In the genomic region with DNA sequence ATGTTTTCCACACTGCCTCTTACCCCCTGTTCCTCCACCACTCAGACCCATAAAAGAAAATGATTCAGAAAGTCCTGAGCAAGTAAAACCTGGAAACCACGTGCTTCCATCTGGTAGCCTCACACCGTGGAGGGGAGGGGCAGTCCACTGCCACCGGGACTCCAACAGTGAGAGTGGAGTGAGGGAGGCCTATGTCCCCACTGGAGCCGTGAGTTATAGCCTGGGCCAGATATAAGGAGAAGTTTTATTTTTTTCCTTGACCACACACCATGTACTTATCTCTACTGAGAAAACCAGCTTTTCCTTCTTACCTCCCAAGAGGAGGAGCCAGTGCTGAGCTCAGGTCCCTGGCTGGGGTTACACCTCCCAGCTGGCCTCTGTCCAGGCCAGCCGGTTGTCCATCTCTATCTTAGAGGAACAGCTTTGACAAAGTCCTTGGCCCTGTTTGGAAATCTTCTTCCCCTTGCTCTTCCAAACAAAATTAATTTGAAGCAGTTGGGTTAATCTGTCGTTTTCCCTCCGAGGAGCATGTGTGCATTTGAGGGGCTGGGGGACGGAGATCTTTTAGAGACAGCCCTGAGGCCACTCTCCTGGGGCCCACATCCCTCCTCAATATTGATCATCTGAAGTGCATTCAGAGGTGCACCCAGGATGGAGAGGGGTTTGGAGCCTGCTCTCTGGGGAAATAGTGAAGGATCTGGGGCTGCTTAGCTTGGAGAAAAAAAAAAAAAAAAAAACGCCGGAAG, we compare ENCODE assay signal across 10 cellular contexts. TPM values are rescaled to one million over a fixed set of nuclear protein-coding genes. Genes with fewer than 3 reads are reported as not detected.
DNase-seq lines count a peak whose midpoint lies in the region; TF ChIP-seq lines count a peak whose summit lies in the region.
"Had no signal": no experiment of that assay in that cellular context is flagged by ENCODE, and none has a peak within 500 bp of the region (broad histone marks: within the 10 kb centered on the region; RNA-seq: fewer than 3 reads in every experiment).

No MANE protein-coding gene starts in this region.

- no peaks in the 10 kb centered on the region for H3K9me3 ChIP-seq in ovary
- H3K9me3 ChIP-seq: suprapubic skin had no signal

- DNase-seq in Daoy (ENCODE audit: low read depth) (peak; percentile 42), LNCaP clone FGC (ENCODE audit: low read depth) (peak; percentile 61), dermis blood vessel endothelial cell (peak; percentile 55), ovary (peak in 4 of 5 donors; percentile 56 to 68 (median 65)), HCEC 1CT (no peak), GM10266 (ENCODE audit: extremely low spot score) (no peak), DMS153 (lab: John Stamatoyannopoulos, UW) (no peak), posterior vena cava (ENCODE audit: low spot score) (no peak)

- TF ChIP-seq EP300 in ovary (IDR thresholded peaks at IDR 0.05) = no peak

- H3K36me3 ChIP-seq in ovary = no peaks in the 10 kb centered on the region
- H3K36me3 ChIP-seq: suprapubic skin had no signal

- intact Hi-C loops in ovary (cut with DNase I) = no loop called here
- intact Hi-C loops in posterior vena cava (cut with DNase I) = no loop called here

- H3K27me3 ChIP-seq in ovary = no peaks in the 10 kb centered on the region
- H3K27me3 ChIP-seq: suprapubic skin had no signal

- peak overlapping the region in 1 of 2 donors; percentile 27 for H3K27ac ChIP-seq in ovary
- H3K27ac ChIP-seq: SK-N-MC, suprapubic skin had no signal

- H3K4me3 ChIP-seq in LNCaP clone FGC (ENCODE audit: low read depth, low read length) = no peak overlapping the region
- no peak overlapping the region for H3K4me3 ChIP-seq in ovary
- H3K4me3 ChIP-seq: SK-N-MC, suprapubic skin had no signal

- no peak for TF ChIP-seq CTCF in LNCaP clone FGC (IDR thresholded peaks at IDR 0.05; ENCODE audit: control insufficient read depth, extremely low read depth, insufficient read depth)
- no peak for TF ChIP-seq CTCF in ovary (IDR thresholded peaks at IDR 0.05)
- TF ChIP-seq CTCF in GM10266 (IDR thresholded peaks at IDR 0.05; ENCODE audit: control insufficient read depth, insufficient read depth, low read depth, missing control alignments) = no peak

- TF ChIP-seq POLR2A in ovary (IDR thresholded peaks at IDR 0.05) = no peak

- H3K4me1 ChIP-seq in ovary (ENCODE audit: insufficient read depth) = peaks cover 6% of the 10 kb centered on the region

- WGBS in ovary, 3 donors = 5 to 8% (median 7%) methylated on average over 10 of the region's 10 CpGs

RNA-seq across cellular contexts. Expression of gene SERBP1, which starts 49.1 kb away (rescaled TPM):
- 712 and 805 TPM in 2 replicates for total RNA-seq in Daoy (2014; rRNA removed; shearing (Covaris generic))
- total RNA-seq in dermis blood vessel endothelial cell (250 and 428 TPM in 2 replicates), ovary (100 to 1,000 TPM; 117 to 163 (median 150) TPM), posterior vena cava (100 to 1,000 TPM; 119 to 139 TPM)
- polyA plus RNA-seq in ovary = 100 to 1,000 TPM; 118 to 180 TPM

Comparison
In these comparisons a context has a peak if more than half of its experiments do, and no peak if none do; other contexts are left out.
1. DNase-seq: peak in Daoy (single experiment), LNCaP clone FGC (single experiment), dermis blood vessel endothelial cell (single experiment) and ovary (4 of 5); none in HCEC 1CT (single experiment), GM10266 (single experiment), DMS153 (single experiment) and posterior vena cava (single experiment).